12 cellular contexts compared by ENCODE assay signal in the genomic region with DNA sequence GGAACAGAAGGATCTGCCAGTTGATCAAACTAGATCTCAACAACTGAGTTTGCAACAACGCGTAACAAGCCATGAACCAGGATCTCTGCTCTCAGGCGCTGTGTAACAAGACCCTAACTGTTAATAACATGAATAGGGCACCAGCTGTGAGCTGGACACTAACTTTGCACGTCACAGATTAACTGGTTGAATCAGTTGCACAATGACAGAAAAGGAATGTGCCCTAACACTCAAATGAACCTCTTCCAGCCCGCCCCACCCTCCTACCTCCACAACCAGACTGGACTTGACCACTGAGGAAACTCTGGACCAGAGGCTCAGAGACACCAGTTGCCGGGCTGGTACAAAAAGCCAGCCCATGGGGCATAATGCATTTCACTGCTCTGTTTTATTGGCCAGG. TPM values are rescaled to one million over a fixed set of nuclear protein-coding genes. Genes with fewer than 3 reads are reported as not detected.
A peak's percentile ranks its signal among the peaks of the same experiment; 100 is the strongest.
DNase-seq lines count a peak whose midpoint lies in the region; TF ChIP-seq lines count a peak whose summit lies in the region.
"Had no signal": no experiment of that assay in that cellular context is flagged by ENCODE, and none has a peak within 500 bp of the region (broad histone marks: within the 10 kb centered on the region; RNA-seq: fewer than 3 reads in every experiment).

No MANE protein-coding gene starts in this region.

- no peaks in the 10 kb centered on the region for H3K36me3 Mint-ChIP-seq in CD14-positive monocyte

- no peak overlapping the region for H3K27ac Mint-ChIP-seq in CD14-positive monocyte

- peaks cover 0 to 3% (median 2%) of the 10 kb centered on the region in 3 donors for H3K27me3 Mint-ChIP-seq in CD14-positive monocyte (ENCODE audit: low read depth in 3 of 3)

- H3K4me1 Mint-ChIP-seq in CD14-positive monocyte: no peaks in the 10 kb centered on the region

- no peak overlapping the region for H3K4me3 ChIP-seq in astrocyte of the cerebellum (ENCODE audit: low read depth, low read length)
- H3K4me3 ChIP-seq: BLaER1 treated with 17β-estradiol and CSF1 and Interleukin-3, amounts not matched to agents 10 nM and 100 nM had no signal

- TF ChIP-seq CTCF in astrocyte of the cerebellum (IDR thresholded peaks at IDR 0.05; ENCODE audit: low read depth, low read length, missing control alignments) (no peak), CD14-positive monocyte (IDR thresholded peaks at IDR 0.05) (no peak), GM20000 (IDR thresholded peaks at IDR 0.05; ENCODE audit: extremely low read depth, missing control alignments) (no peak)

- H3K4me3 Mint-ChIP-seq in CD14-positive monocyte: no peak overlapping the region
- H3K4me3 Mint-ChIP-seq: H9 had no signal

- no peak for TF ChIP-seq EP300 in Ishikawa (IDR thresholded peaks at IDR 0.05; ENCODE audit: borderline replicate concordance)

- DNase-seq in astrocyte of the cerebellum (ENCODE audit: low read depth) (peak; percentile 19), fibroblast of gingiva (ENCODE audit: low read depth) (peak; percentile 6), renal cortical epithelial cell (ENCODE audit: low read depth) (peak; percentile 70), posterior cingulate gyrus (no peak), CD14-positive monocyte (ENCODE audit: low spot score) (no peak), GM20000 (ENCODE audit: low spot score) (no peak)
- DNase-seq: H9, MM.1S, NCI-H2029 treated with DMSO at 0.1 percent for 48 hours, NCI-H2227 treated with DMSO at 0.1 percent for 48 hours had no signal

- in situ Hi-C loops in astrocyte of the cerebellum (cut with HindIII; ENCODE audit: low sequenced_read_pairs): no loop called here

- intact Hi-C loops in posterior cingulate gyrus (cut with DNase I) (no loop called here), CD14-positive monocyte (cut with micrococcal nuclease) (no loop called here)

- TF ChIP-seq RAD21 in Ishikawa (IDR thresholded peaks at IDR 0.05; ENCODE audit: low read depth): no peak

- H3K9me3 Mint-ChIP-seq in CD14-positive monocyte: no peaks in the 10 kb centered on the region
- H3K9me3 Mint-ChIP-seq: H9 had no signal

TF ChIP-seq in Ishikawa, 13 proteins besides CTCF, POLR2A, EP300 and RAD21:
- TF ChIP-seq TCF12 (IDR thresholded peaks at IDR 0.05; ENCODE audit: low read depth): no peak
- TF ChIP-seq CEBPB (IDR thresholded peaks at IDR 0.05): peak; percentile 82

RNA-seq across cellular contexts. Expression of a gene that starts 34.3 kb away (rescaled TPM):
- 0.25 and 2.1 TPM in 2 replicates for total RNA-seq in renal cortical epithelial cell
- polyA plus RNA-seq in CD14-positive monocyte: under 1 TPM in 1 of 2 donors, not detected in 1; 0.13 TPM

Comparison
In these comparisons a context has a peak if more than half of its experiments do, and no peak if none do; other contexts are left out.
1. DNase-seq: peak in astrocyte of the cerebellum (single experiment), fibroblast of gingiva (single experiment) and renal cortical epithelial cell (single experiment); none in posterior cingulate gyrus (0 of 10), CD14-positive monocyte (single experiment) and GM20000 (single experiment).